1 cellular context compared by ENCODE assay signal in genomic region chr19:41307954-41308449, GRCh38.
TF ChIP-seq lines count a peak whose summit lies in the region.

No MANE protein-coding gene starts in this region.

TF ChIP-seq in A549, 52 proteins besides CTCF, POLR2A, EP300 and RAD21 (continued from another document):
- TF ChIP-seq BHLHE40 (IDR thresholded peaks at IDR 0.05; ENCODE audit: low read depth, low read length) (no peak), USF2 (IDR thresholded peaks at IDR 0.05) (no peak), ZSCAN20 (CRISPR knock-in tag; IDR thresholded peaks at IDR 0.05) (no peak)
TF ChIP-seq in A549: peak in this region for 3.
